Comparison of ENCODE assay signal across 14 cellular contexts in the genomic region with DNA sequence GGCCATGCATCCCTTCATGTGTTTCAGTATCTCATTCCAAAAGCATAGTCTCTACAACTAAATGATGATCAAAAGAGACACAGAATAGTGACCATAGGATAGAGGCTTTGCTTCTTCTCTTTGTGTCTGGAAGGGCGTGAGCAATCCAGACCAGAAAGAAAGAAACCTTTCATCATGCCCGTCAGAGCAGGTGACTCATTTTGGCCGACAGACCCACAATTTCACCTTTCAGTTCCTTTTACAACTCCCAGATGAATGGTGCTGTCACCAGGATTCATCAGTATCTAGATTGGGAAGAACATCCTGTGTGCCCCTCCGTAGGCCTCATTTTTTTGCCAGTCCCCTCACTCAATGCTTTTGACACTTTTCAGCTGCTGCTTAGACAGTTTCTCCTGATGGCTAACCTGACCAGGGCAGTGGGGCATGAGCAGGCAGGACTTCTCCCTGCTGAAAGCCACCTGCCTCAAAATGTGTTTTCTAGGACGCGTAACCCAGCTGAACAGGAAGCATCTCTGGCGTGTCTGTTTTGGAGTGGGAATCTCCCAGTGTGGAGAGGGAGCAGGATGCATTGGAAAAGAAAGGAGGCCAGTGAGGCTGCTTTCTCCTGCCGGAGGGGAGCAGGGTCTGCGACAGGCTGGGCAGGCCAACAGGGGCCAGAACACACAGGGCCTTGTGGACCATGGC. TPM values are rescaled to one million over a fixed set of nuclear protein-coding genes. Genes with fewer than 3 reads are reported as not detected.
DNase-seq lines count a peak whose midpoint lies in the region; ATAC-seq, FAIRE-seq and TF ChIP-seq lines count a peak whose summit lies in the region.
"Had no signal": no experiment of that assay in that cellular context is flagged by ENCODE, and none has a peak within 500 bp of the region (broad histone marks: within the 10 kb centered on the region; RNA-seq: fewer than 3 reads in every experiment).

No MANE protein-coding gene starts in this region.

- intact Hi-C loops in right cardiac atrium (cut with DNase I) = loop anchor here in 1 of 4 donors (10.0 kb wide), 1 partner anchor 52 kb away; no protein-coding TSS in a partner anchor

- H3K4me3 ChIP-seq in right cardiac atrium (ENCODE audit: low read length) (no peak overlapping the region), gastroesophageal sphincter (no peak overlapping the region)

- TF ChIP-seq CTCF in gastroesophageal sphincter (IDR thresholded peaks at IDR 0.05) = no peak

- H3K4me1 ChIP-seq in right cardiac atrium (ENCODE audit: control insufficient read depth, insufficient read depth, low read length) (peaks cover 27% of the 10 kb centered on the region), gastroesophageal sphincter (peaks cover 0 to 28% (median 4%) of the 10 kb centered on the region in 3 donors)

- no peak for TF ChIP-seq EP300 in gastroesophageal sphincter (IDR thresholded peaks at IDR 0.05)

- H3K9me3 ChIP-seq in right cardiac atrium (ENCODE audit: control insufficient read depth, low read length) = no peaks in the 10 kb centered on the region
- no peaks in the 10 kb centered on the region for H3K9me3 ChIP-seq in gastroesophageal sphincter

- DNase-seq in H54 (ENCODE audit: insufficient read length, low spot score) (no peak), LoVo (ENCODE audit: low spot score) (peak; percentile 60), right cardiac atrium (peak in 1 of 3 donors; percentile 55), cortex of kidney (lab: John Stamatoyannopoulos, UW) (no peak), NCI-H82 treated with DMSO at 0.1 percent for 48 hours (lab: John Stamatoyannopoulos, UW; ENCODE audit: unreplicated experiment) (no peak)
- DNase-seq in activated CD4-positive, CD25-positive, alpha-beta regulatory T cell (lab: John Stamatoyannopoulos, UW) = no peak
- DNase-seq: activated effector memory CD4-positive, alpha-beta T cell treated with Interleukin-2 at 50 U/mL for 16 hours; DMS153; OCI-M1; stimulated activated naive CD8-positive, alpha-beta T cell treated with anti-CD3 and anti-CD28 coated beads, Interleukin-15, amount 100 ng/mL, for 72 hours had no signal

- no peak for TF ChIP-seq POLR2A in H54 (IDR thresholded peaks at IDR 0.05; ENCODE audit: low read depth, low read length)
- no peak for TF ChIP-seq POLR2A in gastroesophageal sphincter (IDR thresholded peaks at IDR 0.05)

- WGBS in right cardiac atrium = 47% methylated on average over 9 of the region's 9 CpGs
- WGBS in gastroesophageal sphincter (ENCODE audit: low coverage in 1 of 2), 2 donors = 71 to 81% methylated on average over 6 to 7 of the region's 9 CpGs

- peak overlapping the region; percentile 62 for H3K27ac ChIP-seq in right cardiac atrium (ENCODE audit: low read length)
- peak overlapping the region in 1 of 4 donors; percentile 18 for H3K27ac ChIP-seq in gastroesophageal sphincter
- H3K27ac ChIP-seq: parathyroid adenoma had no signal

- peak; percentile 88 for FAIRE-seq in H54 (lab: Jason Lieb, UNC)
- FAIRE-seq: frontal cortex had no signal

- no peaks in the 10 kb centered on the region for H3K36me3 ChIP-seq in gastroesophageal sphincter

- H3K27me3 ChIP-seq in right cardiac atrium (ENCODE audit: control insufficient read depth, insufficient read depth) = no peaks in the 10 kb centered on the region
- H3K27me3 ChIP-seq in gastroesophageal sphincter = no peaks in the 10 kb centered on the region

- ATAC-seq in GM18511 (IDR thresholded peaks at IDR 0.05; ENCODE audit: unreplicated experiment) (peak; percentile 93), right cardiac atrium (peak in 1 of 2 donors; percentile 23), gastroesophageal sphincter (no peak)
- ATAC-seq: stimulated activated naive CD8-positive, alpha-beta T cell treated with anti-CD3 and anti-CD28 coated beads, Interleukin-15, amount 100 ng/mL, for 72 hours had no signal

RNA-seq across cellular contexts. Expression of gene ABLIM3, which starts 21.2 kb away (rescaled TPM):
- total RNA-seq in right cardiac atrium (100 to 1,000 TPM; 140 to 185 (median 161) TPM), gastroesophageal sphincter (10 to 100 TPM; 14.8 to 50.7 (median 25.4) TPM)
- polyA plus RNA-seq in right cardiac atrium = 81.3 TPM
